Comparison of ENCODE assay signal across 12 cellular contexts in the genomic region with DNA sequence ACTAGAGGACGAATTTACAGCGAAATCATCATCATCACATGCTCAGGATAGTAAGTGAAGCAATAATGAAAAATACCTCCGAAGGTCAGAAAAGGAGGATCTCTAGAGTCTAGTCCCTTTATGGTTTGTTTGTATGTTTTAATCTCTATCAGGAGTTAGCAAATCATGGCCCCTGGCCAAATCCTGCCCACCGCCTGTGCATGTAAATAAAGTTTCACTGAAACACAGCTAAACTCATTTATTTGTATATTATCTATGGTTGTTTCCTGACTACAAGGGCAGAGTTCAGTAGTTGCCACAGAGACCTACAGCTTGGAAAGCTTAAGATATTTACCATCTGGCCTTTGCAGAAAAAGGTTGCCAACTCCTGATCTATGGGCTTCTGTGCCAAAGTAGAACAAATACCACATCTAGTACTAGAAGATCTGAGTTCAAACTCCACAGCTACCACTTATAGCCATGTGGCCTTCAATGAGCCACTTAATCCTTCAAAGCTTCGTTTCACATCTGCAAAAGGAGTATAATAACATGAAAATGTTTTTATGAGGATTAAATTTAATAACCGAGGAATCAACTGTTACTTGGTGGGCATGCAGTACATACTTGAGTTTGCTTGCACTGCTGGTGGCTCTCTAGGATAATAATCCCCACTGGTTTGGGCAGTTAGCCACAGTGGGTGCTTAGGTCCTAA.
DNase-seq lines count a peak whose midpoint lies in the region; ATAC-seq, FAIRE-seq and TF ChIP-seq lines count a peak whose summit lies in the region.
"Had no signal": no experiment of that assay in that cellular context is flagged by ENCODE, and none has a peak within 500 bp of the region (broad histone marks: within the 10 kb centered on the region; RNA-seq: fewer than 3 reads in every experiment).

No MANE protein-coding gene starts in this region.

- DNase-seq in HCEC 1CT: peak; percentile 52
- DNase-seq in NCI-H524 treated with DMSO at 0.1 percent for 48 hours (lab: John Stamatoyannopoulos, UW): peak; percentile 94
- DNase-seq in endodermal cell: no peak
- peak; percentile 60 to 88 (median 82) for DNase-seq in pancreas
- DNase-seq in DMS114 treated with DMSO at 0.1 percent for 48 hours (lab: John Stamatoyannopoulos, UW; ENCODE audit: unreplicated experiment): no peak
- no peak for DNase-seq in CD4-positive, alpha-beta T cell
- no peak for DNase-seq in naive thymus-derived CD8-positive, alpha-beta T cell
- DNase-seq: activated CD4-positive, CD25-positive, alpha-beta regulatory T cell treated with anti-CD3 and anti-CD28 coated beads, Interleukin-2, amount 50 U/mL, for 72 hours; activated T-cell treated with anti-CD3 and anti-CD28 coated beads for 4 hours; hypothalamus had no signal

- no peaks in the 10 kb centered on the region for H3K27me3 Mint-ChIP-seq in endodermal cell (ENCODE audit: insufficient read depth)
- H3K27me3 Mint-ChIP-seq in CD4-positive, alpha-beta T cell: no peaks in the 10 kb centered on the region
- peaks cover 0 to 2% (median 0%) of the 10 kb centered on the region in 5 donors for H3K27me3 Mint-ChIP-seq in naive thymus-derived CD8-positive, alpha-beta T cell

- ATAC-seq in pancreas: peak; percentile 93 to 97 (median 96)
- no peak for ATAC-seq in CD4-positive, alpha-beta T cell (ENCODE audit: poor library complexity)
- no peak for ATAC-seq in naive thymus-derived CD8-positive, alpha-beta T cell

- no peaks in the 10 kb centered on the region for H3K4me1 ChIP-seq in endodermal cell (ENCODE audit: control insufficient read depth, insufficient read depth, low read length)
- H3K4me1 ChIP-seq in pancreas: peaks cover 12 to 17% (median 15%) of the 10 kb centered on the region in 3 donors

- TF ChIP-seq CTCF in endodermal cell (conservative IDR thresholded peaks at IDR 0.05) (no peak), pancreas (IDR thresholded peaks at IDR 0.05) (no peak)
- no peak for TF ChIP-seq CTCF in CD4-positive, alpha-beta T cell (IDR thresholded peaks at IDR 0.05)

- FAIRE-seq in pancreas (lab: Jason Lieb, UNC): peak; percentile 64

- CTCF ChIA-PET in CD4-positive, alpha-beta T cell (lab: Charles Lee): no interaction called here

- H3K9me3 Mint-ChIP-seq in endodermal cell: peaks cover 4% of the 10 kb centered on the region
- H3K9me3 Mint-ChIP-seq in CD4-positive, alpha-beta T cell: no peaks in the 10 kb centered on the region
- H3K9me3 Mint-ChIP-seq in naive thymus-derived CD8-positive, alpha-beta T cell: no peaks in the 10 kb centered on the region

- H3K9ac ChIP-seq in endodermal cell (ENCODE audit: extremely low read depth, low read length, poor library complexity, severe bottlenecking): no peak overlapping the region

- peaks cover 10% of the 10 kb centered on the region for H3K36me3 Mint-ChIP-seq in endodermal cell (ENCODE audit: low read depth)
- no peaks in the 10 kb centered on the region for H3K36me3 Mint-ChIP-seq in CD4-positive, alpha-beta T cell (ENCODE audit: low read depth)
- H3K36me3 Mint-ChIP-seq in naive thymus-derived CD8-positive, alpha-beta T cell: peaks cover 0 to 5% (median 2%) of the 10 kb centered on the region in 3 donors

- H3K27me3 ChIP-seq in endodermal cell (ENCODE audit: control insufficient read depth, insufficient read depth, low read length, poor library complexity, severe bottlenecking) (no peaks in the 10 kb centered on the region), pancreas (no peaks in the 10 kb centered on the region)
- H3K27me3 ChIP-seq in CD4-positive, alpha-beta T cell (ENCODE audit: control insufficient read depth, insufficient read depth, low read length): no peaks in the 10 kb centered on the region

- WGBS in endodermal cell (ENCODE audit: insufficient coverage in 1 of 2, insufficient read length in 1 of 2), 2 experiments: 87 to 94% methylated on average over 5 of the region's 6 CpGs
- WGBS in pancreas, 2 donors: 25 to 33% methylated on average over 6 of the region's 6 CpGs

- POLR2A ChIA-PET in CD4-positive, alpha-beta T cell (lab: Charles Lee): no interaction called here
- POLR2A ChIA-PET in naive thymus-derived CD8-positive, alpha-beta T cell (lab: Charles Lee): no interaction called here

- no peak overlapping the region for H3K27ac ChIP-seq in endodermal cell (ENCODE audit: low read depth, low read length)
- peak overlapping the region in 3 of 4 donors; percentile 21 to 36 (median 25) for H3K27ac ChIP-seq in pancreas
- H3K27ac ChIP-seq in CD4-positive, alpha-beta T cell (ENCODE audit: low read depth, low read length): no peak overlapping the region
- H3K27ac ChIP-seq: SK-N-MC had no signal

- no peak overlapping the region for H3K4me3 ChIP-seq in endodermal cell (ENCODE audit: low read length)
- no peak overlapping the region for H3K4me3 ChIP-seq in pancreas
- H3K4me3 ChIP-seq: SK-N-MC had no signal

- peak overlapping the region; percentile 16 for H3K27ac Mint-ChIP-seq in endodermal cell
- no peak overlapping the region for H3K27ac Mint-ChIP-seq in CD4-positive, alpha-beta T cell
- no peak overlapping the region for H3K27ac Mint-ChIP-seq in naive thymus-derived CD8-positive, alpha-beta T cell
- H3K27ac Mint-ChIP-seq: mesothelial cell of epicardium had no signal

- H3K9me3 ChIP-seq in endodermal cell (ENCODE audit: control insufficient read depth, low read length) (no peaks in the 10 kb centered on the region), pancreas (no peaks in the 10 kb centered on the region)
- no peaks in the 10 kb centered on the region for H3K9me3 ChIP-seq in CD4-positive, alpha-beta T cell (ENCODE audit: control insufficient read depth, low read length)

- intact Hi-C loops in pancreas (cut with DNase I): no loop called here
- intact Hi-C loops in CD4-positive, alpha-beta T cell (cut with DNase I, micrococcal nuclease): no loop called here

- H3K4me3 Mint-ChIP-seq in endodermal cell: no peak overlapping the region
- H3K4me3 Mint-ChIP-seq in CD4-positive, alpha-beta T cell: no peak overlapping the region
- no peak overlapping the region for H3K4me3 Mint-ChIP-seq in naive thymus-derived CD8-positive, alpha-beta T cell
- H3K4me3 Mint-ChIP-seq: mesothelial cell of epicardium had no signal

- H3K4me1 Mint-ChIP-seq in endodermal cell: peaks cover 43% of the 10 kb centered on the region
- H3K4me1 Mint-ChIP-seq in CD4-positive, alpha-beta T cell (ENCODE audit: low read depth): no peaks in the 10 kb centered on the region
- peaks cover 0 to 1% (median 0%) of the 10 kb centered on the region in 4 donors for H3K4me1 Mint-ChIP-seq in naive thymus-derived CD8-positive, alpha-beta T cell

- H3K36me3 ChIP-seq in endodermal cell (ENCODE audit: control insufficient read depth, insufficient read depth, low read length): no peaks in the 10 kb centered on the region
- H3K36me3 ChIP-seq in pancreas: no peaks in the 10 kb centered on the region

Comparison
In these comparisons a context has a peak if more than half of its experiments do, and no peak if none do; other contexts are left out.
1. DNase-seq: peak in HCEC 1CT (single experiment), NCI-H524 treated with DMSO at 0.1 percent for 48 hours (single experiment) and pancreas (6 of 6); none in endodermal cell (single experiment), DMS114 treated with DMSO at 0.1 percent for 48 hours (single experiment), CD4-positive, alpha-beta T cell (0 of 10) and naive thymus-derived CD8-positive, alpha-beta T cell (0 of 10).
2. H3K27ac ChIP-seq: peak in pancreas (3 of 4); none in endodermal cell (single experiment) and CD4-positive, alpha-beta T cell (single experiment).
3. ATAC-seq: peak in pancreas (4 of 4); none in CD4-positive, alpha-beta T cell (single experiment) and naive thymus-derived CD8-positive, alpha-beta T cell (0 of 2).